In the genomic region with DNA sequence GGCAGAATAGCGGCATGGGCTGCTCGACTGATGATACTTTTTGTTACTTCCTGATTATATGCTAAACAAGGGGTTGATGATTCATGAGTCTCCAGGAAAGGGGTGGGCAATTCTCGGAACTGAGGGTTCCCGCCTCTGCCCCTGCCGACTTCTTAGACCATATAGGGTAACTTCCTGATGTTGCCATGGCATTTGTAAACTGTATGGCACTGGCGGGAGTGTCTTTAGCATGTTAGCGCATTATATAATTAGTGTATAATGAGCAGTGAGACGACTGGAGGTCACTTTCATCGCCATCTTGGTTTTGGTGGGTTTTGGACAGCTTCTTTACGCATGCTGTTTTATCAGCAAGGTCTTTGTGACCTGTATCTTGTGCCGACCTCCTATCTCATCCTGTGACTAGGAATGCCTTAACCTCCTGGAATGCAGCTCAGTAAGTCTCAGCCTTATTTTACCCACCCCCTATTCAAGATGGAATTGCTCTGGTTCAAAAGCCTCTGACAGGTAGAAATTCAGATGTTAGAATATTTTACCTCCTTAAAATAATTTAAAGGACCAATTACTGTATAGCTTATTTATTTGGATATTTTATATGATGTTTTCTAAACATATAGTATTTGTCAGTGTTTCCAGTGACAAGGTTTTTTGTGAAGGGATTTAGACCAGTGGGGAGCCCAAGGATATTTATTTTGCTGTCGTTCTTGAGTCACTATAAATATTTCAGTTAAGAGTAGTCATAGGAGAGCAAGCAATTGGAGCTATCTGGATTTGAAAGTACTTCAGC, we compare ENCODE assay signal across 13 cellular contexts.
DNase-seq lines count a peak whose midpoint lies in the region; ATAC-seq, FAIRE-seq and TF ChIP-seq lines count a peak whose summit lies in the region.
"Had no signal": no experiment of that assay in that cellular context is flagged by ENCODE, and none has a peak within 500 bp of the region (broad histone marks: within the 10 kb centered on the region; RNA-seq: fewer than 3 reads in every experiment).

No MANE protein-coding gene starts in this region.

- H3K4me1 Mint-ChIP-seq in CD8-positive, alpha-beta memory T cell: no peaks in the 10 kb centered on the region
- H3K4me1 Mint-ChIP-seq in activated T-cell treated with anti-CD3 and anti-CD28 coated beads, Interleukin-2, amount 50 U/mL, for 72 hours (ENCODE audit: low read depth): peaks cover 54% of the 10 kb centered on the region

- no peak overlapping the region for H3K4me3 ChIP-seq in CD8-positive, alpha-beta memory T cell (ENCODE audit: low read length)
- no peak overlapping the region for H3K4me3 ChIP-seq in mesodermal cell (ENCODE audit: extremely low read depth, insufficient read depth, low read length, poor library complexity, severe bottlenecking)
- H3K4me3 ChIP-seq: HAP-1, tibial artery had no signal

- POLR2A ChIA-PET in CD8-positive, alpha-beta memory T cell (lab: Charles Lee): no interaction called here
- POLR2A ChIA-PET in RWPE1 (lab: Yijun Ruan, JAX; ENCODE audit: low non-redundant PET): no interaction called here

- H3K4me1 ChIP-seq in CD8-positive, alpha-beta memory T cell (ENCODE audit: insufficient read depth, low read length): no peaks in the 10 kb centered on the region
- peaks cover 25% of the 10 kb centered on the region for H3K4me1 ChIP-seq in mesodermal cell (ENCODE audit: control insufficient read depth, insufficient read depth, low read length, poor library complexity, severe bottlenecking)
- H3K4me1 ChIP-seq: HAP-1 had no signal

- FAIRE-seq in D721Med (lab: Jason Lieb, UNC): no peak

- H3K4me3 Mint-ChIP-seq in CD8-positive, alpha-beta memory T cell: no peak overlapping the region
- no peak overlapping the region for H3K4me3 Mint-ChIP-seq in activated T-cell treated with anti-CD3 and anti-CD28 coated beads, Interleukin-2, amount 50 U/mL, for 72 hours

- WGBS in mesodermal cell (ENCODE audit: insufficient coverage in 2 of 2), 2 experiments: 81 to 91% methylated on average over 3 to 9 of the region's 12 CpGs

- CTCF ChIA-PET in CD8-positive, alpha-beta memory T cell (lab: Charles Lee): interaction anchor here (1.4 kb wide), 1 partner anchor 18 kb away, joined by 4 read pairs; no protein-coding TSS in a partner anchor
- CTCF ChIA-PET in RWPE1 (lab: Yijun Ruan, JAX): interaction anchor here (1.4 kb wide), 1 partner anchor 11 kb away, joined by 5 read pairs; no protein-coding TSS in a partner anchor

- peaks cover 5 to 22% of the 10 kb centered on the region in 2 donors for H3K27me3 Mint-ChIP-seq in CD8-positive, alpha-beta memory T cell
- no peaks in the 10 kb centered on the region for H3K27me3 Mint-ChIP-seq in activated T-cell treated with anti-CD3 and anti-CD28 coated beads, Interleukin-2, amount 50 U/mL, for 72 hours (ENCODE audit: low read depth)

- peaks cover 0 to 2% (median 0%) of the 10 kb centered on the region in 5 donors for H3K9me3 Mint-ChIP-seq in CD8-positive, alpha-beta memory T cell
- H3K9me3 Mint-ChIP-seq in activated T-cell treated with anti-CD3 and anti-CD28 coated beads, Interleukin-2, amount 50 U/mL, for 72 hours: peaks cover 8 to 10% of the 10 kb centered on the region in 2 donors

- no peaks in the 10 kb centered on the region for H3K9me3 ChIP-seq in CD8-positive, alpha-beta memory T cell (ENCODE audit: low read length)
- peaks cover 9% of the 10 kb centered on the region for H3K9me3 ChIP-seq in mesodermal cell (ENCODE audit: control insufficient read depth, low read length)
- H3K9me3 ChIP-seq: HAP-1, neutrophil, tibial artery had no signal

- no peak for DNase-seq in CD8-positive, alpha-beta memory T cell
- peak; percentile 75 for DNase-seq in NCI-H146 (lab: John Stamatoyannopoulos, UW)
- peak; percentile 31 to 48 for DNase-seq in activated T-cell treated with anti-CD3 and anti-CD28 coated beads, Interleukin-2, amount 50 U/mL, for 72 hours
- DNase-seq in D721Med (ENCODE audit: insufficient read length, low spot score): no peak
- DNase-seq in cerebellum (ENCODE audit: low spot score): no peak
- DNase-seq in RWPE1 (ENCODE audit: low spot score): no peak
- DNase-seq: DMS79, NCI-H1092 had no signal

- TF ChIP-seq CTCF in D721Med (IDR thresholded peaks at IDR 0.05; ENCODE audit: insufficient read depth, missing control alignments): no peak
- no peak for TF ChIP-seq CTCF in RWPE1 (conservative IDR thresholded peaks at IDR 0.05; ENCODE audit: low read depth)

- ATAC-seq in activated T-cell treated with anti-CD3 and anti-CD28 coated beads, Interleukin-2, amount 50 U/mL, for 72 hours (replicated peaks in 1 of 2): no peak
- ATAC-seq in GM19023 (IDR thresholded peaks at IDR 0.05; ENCODE audit: unreplicated experiment): no peak

- no peak overlapping the region for H3K27ac Mint-ChIP-seq in CD8-positive, alpha-beta memory T cell
- H3K27ac Mint-ChIP-seq in activated T-cell treated with anti-CD3 and anti-CD28 coated beads, Interleukin-2, amount 50 U/mL, for 72 hours: no peak overlapping the region

- H3K36me3 Mint-ChIP-seq in CD8-positive, alpha-beta memory T cell: peaks cover 0 to 5% (median 0%) of the 10 kb centered on the region in 3 donors
- H3K36me3 Mint-ChIP-seq in activated T-cell treated with anti-CD3 and anti-CD28 coated beads, Interleukin-2, amount 50 U/mL, for 72 hours (ENCODE audit: insufficient read depth in 2 of 2): peaks cover 7 to 13% of the 10 kb centered on the region in 2 donors

- no peaks in the 10 kb centered on the region for H3K36me3 ChIP-seq in CD8-positive, alpha-beta memory T cell (ENCODE audit: insufficient read depth, low read length)
- no peaks in the 10 kb centered on the region for H3K36me3 ChIP-seq in mesodermal cell (ENCODE audit: control insufficient read depth, insufficient read depth, low read length)
- H3K36me3 ChIP-seq: HAP-1, neutrophil, tibial artery had no signal

- peak overlapping the region; percentile 84 for H3K27ac ChIP-seq in CD8-positive, alpha-beta memory T cell (ENCODE audit: low read depth, low read length)
- H3K27ac ChIP-seq in mesodermal cell (ENCODE audit: low read depth, low read length, severe bottlenecking) (peak overlapping the region; percentile 80), RWPE1 (no peak overlapping the region)
- H3K27ac ChIP-seq: neutrophil, tibial artery had no signal

- no peaks in the 10 kb centered on the region for H3K27me3 ChIP-seq in CD8-positive, alpha-beta memory T cell (ENCODE audit: insufficient read depth, low read length, poor library complexity, severe bottlenecking)
- H3K27me3 ChIP-seq: neutrophil, tibial artery had no signal

Comparison
In these comparisons a context has a peak if more than half of its experiments do, and no peak if none do; other contexts are left out.
1. DNase-seq: peak in NCI-H146 (single experiment) and activated T-cell treated with anti-CD3 and anti-CD28 coated beads, Interleukin-2, amount 50 U/mL, for 72 hours (2 of 2); none in CD8-positive, alpha-beta memory T cell (0 of 5), D721Med (single experiment), cerebellum (single experiment) and RWPE1 (single experiment).